Comparison of ENCODE assay signal across 14 cellular contexts in the genomic region with DNA sequence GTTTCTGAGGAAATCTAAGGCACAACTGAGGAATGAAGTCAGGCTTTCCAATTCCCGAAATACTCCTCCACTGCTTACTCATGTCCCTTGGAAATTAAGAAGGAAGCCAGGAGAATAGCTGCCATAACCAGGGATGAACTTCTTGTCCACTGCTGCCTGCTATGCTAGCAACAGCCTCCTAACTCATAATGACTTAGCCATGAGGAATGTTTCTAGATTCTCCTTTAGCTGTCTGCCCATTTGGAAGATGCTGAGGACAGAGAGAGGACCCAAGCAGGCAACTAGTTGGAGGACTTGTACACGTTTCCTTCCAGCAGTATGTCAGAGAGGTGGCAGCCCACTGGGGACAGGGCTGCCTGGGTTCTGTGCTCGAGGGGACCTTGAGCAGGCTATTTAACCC. TPM values are rescaled to one million over a fixed set of nuclear protein-coding genes. Genes with fewer than 3 reads are reported as not detected.
A peak's percentile ranks its signal among the peaks of the same experiment; 100 is the strongest.
DNase-seq lines count a peak whose midpoint lies in the region; ATAC-seq and TF ChIP-seq lines count a peak whose summit lies in the region.
"Had no signal": no experiment of that assay in that cellular context is flagged by ENCODE, and none has a peak within 500 bp of the region (broad histone marks: within the 10 kb centered on the region; RNA-seq: fewer than 3 reads in every experiment).

No MANE protein-coding gene starts in this region.

- H3K4me1 Mint-ChIP-seq in activated naive CD4-positive, alpha-beta T cell treated with anti-CD3 and anti-CD28 coated beads for 36 hours (ENCODE audit: low read depth), result peaks cover 4% of the 10 kb centered on the region

- H3K27me3 ChIP-seq in esophagus squamous epithelium (peaks cover 0 to 9% (median 0%) of the 10 kb centered on the region in 4 donors), mucosa of rectum (ENCODE audit: control insufficient read depth in 2 of 2, insufficient read depth in 2 of 2, low read length in 2 of 2) (no peaks in the 10 kb centered on the region), aorta (ENCODE audit: control insufficient read depth in 1 of 2, insufficient read depth in 2 of 2, low read length in 1 of 2) (no peaks in the 10 kb centered on the region)

- ATAC-seq in aorta (ENCODE audit: low FRiP score), result peak; percentile 81
- ATAC-seq: esophagus mucosa had no signal

- H3K27ac Mint-ChIP-seq in activated naive CD4-positive, alpha-beta T cell treated with anti-CD3 and anti-CD28 coated beads for 36 hours, result no peak overlapping the region
- H3K27ac Mint-ChIP-seq: T-helper 2 cell treated with Interferon-gamma antibody and Interleukin-4, amounts not matched to agents 5 μg/mL and 100 μg/mL, for 36 hours had no signal

- H3K9me3 ChIP-seq in esophagus squamous epithelium (no peaks in the 10 kb centered on the region), mucosa of rectum (ENCODE audit: control insufficient read depth in 2 of 2, low read length in 2 of 2) (no peaks in the 10 kb centered on the region), aorta (ENCODE audit: control insufficient read depth, low read length) (no peaks in the 10 kb centered on the region)

- no peaks in the 10 kb centered on the region for H3K36me3 Mint-ChIP-seq in activated naive CD4-positive, alpha-beta T cell treated with anti-CD3 and anti-CD28 coated beads for 36 hours (ENCODE audit: low read depth)

- no peak overlapping the region for H3K9ac ChIP-seq in mucosa of rectum (ENCODE audit: low read depth in 1 of 2, low read length in 2 of 2)

- no peaks in the 10 kb centered on the region for H3K36me3 ChIP-seq in esophagus squamous epithelium
- no peaks in the 10 kb centered on the region for H3K36me3 ChIP-seq in mucosa of rectum (ENCODE audit: control insufficient read depth in 2 of 2, insufficient read depth in 2 of 2, low read length in 2 of 2)
- H3K36me3 ChIP-seq in aorta (ENCODE audit: control insufficient read depth in 1 of 2, insufficient read depth in 2 of 2, low read length in 1 of 2), result no peaks in the 10 kb centered on the region

- peaks cover 30 to 84% (median 58%) of the 10 kb centered on the region in 3 donors for H3K4me1 ChIP-seq in esophagus squamous epithelium
- H3K4me1 ChIP-seq in mucosa of rectum (ENCODE audit: control insufficient read depth in 2 of 2, insufficient read depth in 2 of 2, low read length in 2 of 2), result peaks cover 18 to 22% of the 10 kb centered on the region in 2 donors
- peaks cover 16 to 37% of the 10 kb centered on the region in 2 donors for H3K4me1 ChIP-seq in aorta (ENCODE audit: control insufficient read depth in 1 of 2, insufficient read depth in 2 of 2, low read length in 2 of 2)

- H3K27me3 Mint-ChIP-seq in activated naive CD4-positive, alpha-beta T cell treated with anti-CD3 and anti-CD28 coated beads for 36 hours (ENCODE audit: low read depth), result peaks cover 39% of the 10 kb centered on the region

- H3K4me3 Mint-ChIP-seq in activated naive CD4-positive, alpha-beta T cell treated with anti-CD3 and anti-CD28 coated beads for 36 hours, result no peak overlapping the region
- H3K4me3 Mint-ChIP-seq: T-helper 2 cell treated with Interferon-gamma antibody and Interleukin-4, amounts not matched to agents 5 μg/mL and 100 μg/mL, for 36 hours had no signal

- intact Hi-C loops in esophagus squamous epithelium (cut with DNase I), result no loop called here
- intact Hi-C loops in aorta (cut with DNase I), result loop anchor here in 1 of 2 donors (5.0 to 10.0 kb wide), 2 partner anchors 48 to 1429 kb away; no protein-coding TSS in a partner anchor
- intact Hi-C loops in activated naive CD4-positive, alpha-beta T cell treated with anti-CD3 and anti-CD28 coated beads for 36 hours (cut with micrococcal nuclease), result no loop called here

- H3K9me3 Mint-ChIP-seq in activated naive CD4-positive, alpha-beta T cell treated with anti-CD3 and anti-CD28 coated beads for 36 hours, result no peaks in the 10 kb centered on the region
- H3K9me3 Mint-ChIP-seq: T-helper 2 cell treated with Interferon-gamma antibody and Interleukin-4, amounts not matched to agents 5 μg/mL and 100 μg/mL, for 36 hours had no signal

- no peak for TF ChIP-seq CTCF in esophagus squamous epithelium (IDR thresholded peaks at IDR 0.05)

- TF ChIP-seq POLR2A in esophagus squamous epithelium (IDR thresholded peaks at IDR 0.05), result no peak

- peak overlapping the region in 1 of 4 donors; percentile 58 for H3K4me3 ChIP-seq in esophagus squamous epithelium
- no peak overlapping the region for H3K4me3 ChIP-seq in mucosa of rectum (ENCODE audit: low read length in 2 of 2)
- no peak overlapping the region for H3K4me3 ChIP-seq in aorta (ENCODE audit: low read length in 2 of 2)

- H3K27ac ChIP-seq in esophagus squamous epithelium, result peak overlapping the region; percentile 72 to 81 (median 80)
- H3K27ac ChIP-seq in mucosa of rectum (ENCODE audit: low read depth in 2 of 2, low read length in 2 of 2), result peak overlapping the region; percentile 68 to 74
- H3K27ac ChIP-seq in aorta (ENCODE audit: low read depth in 1 of 2, low read length in 2 of 2), result peak overlapping the region; percentile 95 to 98
- H3K27ac ChIP-seq: 22Rv1 had no signal

- DNase-seq in DMS79 treated with DMSO at 0.1 percent for 48 hours (lab: John Stamatoyannopoulos, UW), result peak; percentile 47
- no peak for DNase-seq in DMS79 (lab: John Stamatoyannopoulos, UW)
- DNase-seq in esophagus squamous epithelium (lab: John Stamatoyannopoulos, UW), result no peak
- no peak for DNase-seq in aorta
- DNase-seq in activated CD4-positive, alpha-beta T cell treated with anti-CD3 and anti-CD28 coated beads, Interleukin-2, amount 50 U/mL, for 1 hour, result no peak
- DNase-seq in activated naive CD4-positive, alpha-beta T cell treated with anti-CD3 and anti-CD28 coated beads for 36 hours, result no peak
- DNase-seq in retina, result no peak
- DNase-seq: activated gamma-delta T cell treated with Interleukin-2 at 50 U/mL for 16 hours, NCI-H2029, occipital lobe had no signal

- WGBS in esophagus squamous epithelium, 2 donors, result 17 to 22% methylated on average over 3 of the region's 3 CpGs
- WGBS in aorta, 2 donors, result 6 to 7% methylated on average over 3 of the region's 3 CpGs

- CTCF ChIA-PET in activated naive CD4-positive, alpha-beta T cell treated with anti-CD3 and anti-CD28 coated beads for 36 hours (lab: Charles Lee), result interaction anchor here (1.2 kb wide), 1 partner anchor 53 kb away, joined by 3 read pairs; no protein-coding TSS in a partner anchor

RNA-seq across cellular contexts. Expression of gene CCL2, which starts 0.9 kb away (rescaled TPM):
- total RNA-seq in esophagus squamous epithelium (1 to 10 TPM; 4.0 to 7.9 (median 5.2) TPM), aorta (100 to 1,000 TPM; 114 to 237 TPM)
- polyA plus RNA-seq in aorta, result 100 to 1,000 TPM; 199 to 553 TPM
- not detected for total RNA-seq in activated naive CD4-positive, alpha-beta T cell treated with anti-CD3 and anti-CD28 coated beads for 36 hours

RNA-seq across cellular contexts. Expression of gene CCL7, which starts 15.9 kb away (rescaled TPM):
- total RNA-seq in esophagus squamous epithelium (not detected), aorta (not detected)
- polyA plus RNA-seq in aorta, result not detected
- total RNA-seq in activated naive CD4-positive, alpha-beta T cell treated with anti-CD3 and anti-CD28 coated beads for 36 hours, result not detected
- total RNA-seq: esophagus mucosa, occipital lobe had no signal

RNA-seq across cellular contexts. Expression of gene CCL11, which starts 31.4 kb away (rescaled TPM):
- total RNA-seq in esophagus squamous epithelium (1 to 10 TPM in 1 of 4 donors, under 1 TPM in 2, not detected in 1; 0.26 to 3.4 (median 0.95) TPM), aorta (not detected)
- polyA plus RNA-seq in aorta, result not detected
- total RNA-seq in activated naive CD4-positive, alpha-beta T cell treated with anti-CD3 and anti-CD28 coated beads for 36 hours, result not detected
- total RNA-seq: occipital lobe had no signal

Comparison
In these comparisons a context has a peak if more than half of its experiments do, and no peak if none do; other contexts are left out.
1. RNA of gene CCL2, which starts 0.9 kb away (total RNA-seq): 114 to 237 TPM in aorta; 4.0 to 7.9 TPM in esophagus squamous epithelium and not detected in activated naive CD4-positive, alpha-beta T cell treated with anti-CD3 and anti-CD28 coated beads for 36 hours; every median in the first group is over 10 times any median in the second.
2. Peak in every context shown above with its lines, with median percentiles within 50 percentile points of each other: H3K27ac ChIP-seq.